1 cellular context compared by ENCODE assay signal in the genomic region with DNA sequence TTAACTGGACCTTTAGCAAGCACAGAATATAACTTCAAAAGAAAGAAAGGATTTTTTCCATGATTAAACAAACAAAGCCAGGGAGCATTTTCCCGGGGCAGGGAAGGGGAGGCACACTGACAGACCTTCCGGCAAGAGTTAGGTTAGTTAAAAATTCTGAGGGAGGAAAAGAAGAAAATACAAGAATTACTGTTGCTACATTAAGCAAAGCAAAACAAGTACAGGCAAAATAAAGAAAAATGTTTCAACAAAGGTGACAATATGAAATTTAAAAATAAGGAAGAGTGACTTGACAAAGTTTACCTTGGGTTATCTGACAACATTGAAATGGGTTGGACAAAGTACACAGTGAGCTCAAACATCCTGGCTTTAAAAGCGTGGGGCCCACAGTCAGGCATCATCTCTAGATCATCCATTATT.
A peak's percentile ranks its signal among the peaks of the same experiment; 100 is the strongest.
TF ChIP-seq lines count a peak whose summit lies in the region.

No MANE protein-coding gene starts in this region.

TF ChIP-seq in HepG2, 621 proteins besides CTCF, POLR2A, EP300 and RAD21 (continued from another document and continues in another):
- TF ChIP-seq, protein P1, sequence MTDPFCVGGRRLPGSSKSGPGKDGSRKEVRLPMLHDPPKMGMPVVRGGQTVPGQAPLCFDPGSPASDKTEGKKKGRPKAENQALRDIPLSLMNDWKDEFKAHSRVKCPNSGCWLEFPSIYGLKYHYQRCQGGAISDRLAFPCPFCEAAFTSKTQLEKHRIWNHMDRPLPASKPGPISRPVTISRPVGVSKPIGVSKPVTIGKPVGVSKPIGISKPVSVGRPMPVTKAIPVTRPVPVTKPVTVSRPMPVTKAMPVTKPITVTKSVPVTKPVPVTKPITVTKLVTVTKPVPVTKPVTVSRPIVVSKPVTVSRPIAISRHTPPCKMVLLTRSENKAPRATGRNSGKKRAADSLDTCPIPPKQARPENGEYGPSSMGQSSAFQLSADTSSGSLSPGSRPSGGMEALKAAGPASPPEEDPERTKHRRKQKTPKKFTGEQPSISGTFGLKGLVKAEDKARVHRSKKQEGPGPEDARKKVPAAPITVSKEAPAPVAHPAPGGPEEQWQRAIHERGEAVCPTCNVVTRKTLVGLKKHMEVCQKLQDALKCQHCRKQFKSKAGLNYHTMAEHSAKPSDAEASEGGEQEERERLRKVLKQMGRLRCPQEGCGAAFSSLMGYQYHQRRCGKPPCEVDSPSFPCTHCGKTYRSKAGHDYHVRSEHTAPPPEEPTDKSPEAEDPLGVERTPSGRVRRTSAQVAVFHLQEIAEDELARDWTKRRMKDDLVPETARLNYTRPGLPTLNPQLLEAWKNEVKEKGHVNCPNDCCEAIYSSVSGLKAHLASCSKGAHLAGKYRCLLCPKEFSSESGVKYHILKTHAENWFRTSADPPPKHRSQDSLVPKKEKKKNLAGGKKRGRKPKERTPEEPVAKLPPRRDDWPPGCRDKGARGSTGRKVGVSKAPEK (CRISPR knock-in tag; IDR thresholded peaks at IDR 0.05; ENCODE audit: borderline replicate concordance): no peak
- no peak for TF ChIP-seq ZNF468 (CRISPR knock-in tag; IDR thresholded peaks at IDR 0.05)
- no peak for TF ChIP-seq ZFP36L2 (CRISPR knock-in tag; IDR thresholded peaks at IDR 0.05)
- TF ChIP-seq, protein P2, sequence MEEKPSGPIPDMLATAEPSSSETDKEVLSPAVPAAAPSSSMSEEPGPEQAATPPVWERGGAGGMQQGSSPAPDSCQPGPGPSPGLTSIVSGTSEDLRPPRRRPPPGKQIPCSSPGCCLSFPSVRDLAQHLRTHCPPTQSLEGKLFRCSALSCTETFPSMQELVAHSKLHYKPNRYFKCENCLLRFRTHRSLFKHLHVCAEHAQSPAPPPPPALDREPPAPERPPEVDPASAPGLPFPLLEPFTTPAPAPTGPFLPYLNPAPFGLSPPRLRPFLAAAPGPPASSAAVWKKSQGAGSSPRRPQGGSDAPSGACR (CRISPR knock-in tag; IDR thresholded peaks at IDR 0.05): no peak
- TF ChIP-seq ASH2L (IDR thresholded peaks at IDR 0.05; ENCODE audit: insufficient read length, low read depth, low read length): peak; percentile 77
- TF ChIP-seq RBM39 (IDR thresholded peaks at IDR 0.05; ENCODE audit: low read depth, low read length, poor library complexity, severe bottlenecking): no peak
- TF ChIP-seq, protein P3, sequence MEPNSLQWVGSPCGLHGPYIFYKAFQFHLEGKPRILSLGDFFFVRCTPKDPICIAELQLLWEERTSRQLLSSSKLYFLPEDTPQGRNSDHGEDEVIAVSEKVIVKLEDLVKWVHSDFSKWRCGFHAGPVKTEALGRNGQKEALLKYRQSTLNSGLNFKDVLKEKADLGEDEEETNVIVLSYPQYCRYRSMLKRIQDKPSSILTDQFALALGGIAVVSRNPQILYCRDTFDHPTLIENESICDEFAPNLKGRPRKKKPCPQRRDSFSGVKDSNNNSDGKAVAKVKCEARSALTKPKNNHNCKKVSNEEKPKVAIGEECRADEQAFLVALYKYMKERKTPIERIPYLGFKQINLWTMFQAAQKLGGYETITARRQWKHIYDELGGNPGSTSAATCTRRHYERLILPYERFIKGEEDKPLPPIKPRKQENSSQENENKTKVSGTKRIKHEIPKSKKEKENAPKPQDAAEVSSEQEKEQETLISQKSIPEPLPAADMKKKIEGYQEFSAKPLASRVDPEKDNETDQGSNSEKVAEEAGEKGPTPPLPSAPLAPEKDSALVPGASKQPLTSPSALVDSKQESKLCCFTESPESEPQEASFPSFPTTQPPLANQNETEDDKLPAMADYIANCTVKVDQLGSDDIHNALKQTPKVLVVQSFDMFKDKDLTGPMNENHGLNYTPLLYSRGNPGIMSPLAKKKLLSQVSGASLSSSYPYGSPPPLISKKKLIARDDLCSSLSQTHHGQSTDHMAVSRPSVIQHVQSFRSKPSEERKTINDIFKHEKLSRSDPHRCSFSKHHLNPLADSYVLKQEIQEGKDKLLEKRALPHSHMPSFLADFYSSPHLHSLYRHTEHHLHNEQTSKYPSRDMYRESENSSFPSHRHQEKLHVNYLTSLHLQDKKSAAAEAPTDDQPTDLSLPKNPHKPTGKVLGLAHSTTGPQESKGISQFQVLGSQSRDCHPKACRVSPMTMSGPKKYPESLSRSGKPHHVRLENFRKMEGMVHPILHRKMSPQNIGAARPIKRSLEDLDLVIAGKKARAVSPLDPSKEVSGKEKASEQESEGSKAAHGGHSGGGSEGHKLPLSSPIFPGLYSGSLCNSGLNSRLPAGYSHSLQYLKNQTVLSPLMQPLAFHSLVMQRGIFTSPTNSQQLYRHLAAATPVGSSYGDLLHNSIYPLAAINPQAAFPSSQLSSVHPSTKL (CRISPR knock-in tag; IDR thresholded peaks at IDR 0.05): peak; percentile 58
- no peak for TF ChIP-seq ATRX (CRISPR knock-in tag; IDR thresholded peaks at IDR 0.05; ENCODE audit: borderline replicate concordance)
- TF ChIP-seq, protein P4, sequence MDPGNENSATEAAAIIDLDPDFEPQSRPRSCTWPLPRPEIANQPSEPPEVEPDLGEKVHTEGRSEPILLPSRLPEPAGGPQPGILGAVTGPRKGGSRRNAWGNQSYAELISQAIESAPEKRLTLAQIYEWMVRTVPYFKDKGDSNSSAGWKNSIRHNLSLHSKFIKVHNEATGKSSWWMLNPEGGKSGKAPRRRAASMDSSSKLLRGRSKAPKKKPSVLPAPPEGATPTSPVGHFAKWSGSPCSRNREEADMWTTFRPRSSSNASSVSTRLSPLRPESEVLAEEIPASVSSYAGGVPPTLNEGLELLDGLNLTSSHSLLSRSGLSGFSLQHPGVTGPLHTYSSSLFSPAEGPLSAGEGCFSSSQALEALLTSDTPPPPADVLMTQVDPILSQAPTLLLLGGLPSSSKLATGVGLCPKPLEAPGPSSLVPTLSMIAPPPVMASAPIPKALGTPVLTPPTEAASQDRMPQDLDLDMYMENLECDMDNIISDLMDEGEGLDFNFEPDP (CRISPR knock-in tag; conservative IDR thresholded peaks at IDR 0.05): no peak
- TF ChIP-seq ZKSCAN8 (CRISPR knock-in tag; IDR thresholded peaks at IDR 0.05; ENCODE audit: borderline replicate concordance): no peak
- TF ChIP-seq, protein P5, sequence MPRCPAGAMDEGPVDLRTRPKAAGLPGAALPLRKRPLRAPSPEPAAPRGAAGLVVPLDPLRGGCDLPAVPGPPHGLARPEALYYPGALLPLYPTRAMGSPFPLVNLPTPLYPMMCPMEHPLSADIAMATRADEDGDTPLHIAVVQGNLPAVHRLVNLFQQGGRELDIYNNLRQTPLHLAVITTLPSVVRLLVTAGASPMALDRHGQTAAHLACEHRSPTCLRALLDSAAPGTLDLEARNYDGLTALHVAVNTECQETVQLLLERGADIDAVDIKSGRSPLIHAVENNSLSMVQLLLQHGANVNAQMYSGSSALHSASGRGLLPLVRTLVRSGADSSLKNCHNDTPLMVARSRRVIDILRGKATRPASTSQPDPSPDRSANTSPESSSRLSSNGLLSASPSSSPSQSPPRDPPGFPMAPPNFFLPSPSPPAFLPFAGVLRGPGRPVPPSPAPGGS (CRISPR knock-in tag; IDR thresholded peaks at IDR 0.05): no peak
- TF ChIP-seq, protein P6, sequence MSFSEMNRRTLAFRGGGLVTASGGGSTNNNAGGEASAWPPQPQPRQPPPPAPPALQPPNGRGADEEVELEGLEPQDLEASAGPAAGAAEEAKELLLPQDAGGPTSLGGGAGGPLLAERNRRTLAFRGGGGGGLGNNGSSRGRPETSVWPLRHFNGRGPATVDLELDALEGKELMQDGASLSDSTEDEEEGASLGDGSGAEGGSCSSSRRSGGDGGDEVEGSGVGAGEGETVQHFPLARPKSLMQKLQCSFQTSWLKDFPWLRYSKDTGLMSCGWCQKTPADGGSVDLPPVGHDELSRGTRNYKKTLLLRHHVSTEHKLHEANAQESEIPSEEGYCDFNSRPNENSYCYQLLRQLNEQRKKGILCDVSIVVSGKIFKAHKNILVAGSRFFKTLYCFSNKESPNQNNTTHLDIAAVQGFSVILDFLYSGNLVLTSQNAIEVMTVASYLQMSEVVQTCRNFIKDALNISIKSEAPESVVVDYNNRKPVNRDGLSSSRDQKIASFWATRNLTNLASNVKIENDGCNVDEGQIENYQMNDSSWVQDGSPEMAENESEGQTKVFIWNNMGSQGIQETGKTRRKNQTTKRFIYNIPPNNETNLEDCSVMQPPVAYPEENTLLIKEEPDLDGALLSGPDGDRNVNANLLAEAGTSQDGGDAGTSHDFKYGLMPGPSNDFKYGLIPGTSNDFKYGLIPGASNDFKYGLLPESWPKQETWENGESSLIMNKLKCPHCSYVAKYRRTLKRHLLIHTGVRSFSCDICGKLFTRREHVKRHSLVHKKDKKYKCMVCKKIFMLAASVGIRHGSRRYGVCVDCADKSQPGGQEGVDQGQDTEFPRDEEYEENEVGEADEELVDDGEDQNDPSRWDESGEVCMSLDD (CRISPR knock-in tag; IDR thresholded peaks at IDR 0.05; ENCODE audit: borderline replicate concordance): no peak
- TF ChIP-seq, protein P7, sequence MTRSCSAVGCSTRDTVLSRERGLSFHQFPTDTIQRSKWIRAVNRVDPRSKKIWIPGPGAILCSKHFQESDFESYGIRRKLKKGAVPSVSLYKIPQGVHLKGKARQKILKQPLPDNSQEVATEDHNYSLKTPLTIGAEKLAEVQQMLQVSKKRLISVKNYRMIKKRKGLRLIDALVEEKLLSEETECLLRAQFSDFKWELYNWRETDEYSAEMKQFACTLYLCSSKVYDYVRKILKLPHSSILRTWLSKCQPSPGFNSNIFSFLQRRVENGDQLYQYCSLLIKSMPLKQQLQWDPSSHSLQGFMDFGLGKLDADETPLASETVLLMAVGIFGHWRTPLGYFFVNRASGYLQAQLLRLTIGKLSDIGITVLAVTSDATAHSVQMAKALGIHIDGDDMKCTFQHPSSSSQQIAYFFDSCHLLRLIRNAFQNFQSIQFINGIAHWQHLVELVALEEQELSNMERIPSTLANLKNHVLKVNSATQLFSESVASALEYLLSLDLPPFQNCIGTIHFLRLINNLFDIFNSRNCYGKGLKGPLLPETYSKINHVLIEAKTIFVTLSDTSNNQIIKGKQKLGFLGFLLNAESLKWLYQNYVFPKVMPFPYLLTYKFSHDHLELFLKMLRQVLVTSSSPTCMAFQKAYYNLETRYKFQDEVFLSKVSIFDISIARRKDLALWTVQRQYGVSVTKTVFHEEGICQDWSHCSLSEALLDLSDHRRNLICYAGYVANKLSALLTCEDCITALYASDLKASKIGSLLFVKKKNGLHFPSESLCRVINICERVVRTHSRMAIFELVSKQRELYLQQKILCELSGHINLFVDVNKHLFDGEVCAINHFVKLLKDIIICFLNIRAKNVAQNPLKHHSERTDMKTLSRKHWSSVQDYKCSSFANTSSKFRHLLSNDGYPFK (CRISPR knock-in tag; IDR thresholded peaks at IDR 0.05; ENCODE audit: borderline replicate concordance): no peak
- no peak for TF ChIP-seq ETV5 (CRISPR knock-in tag; IDR thresholded peaks at IDR 0.05; ENCODE audit: borderline replicate concordance)
- TF ChIP-seq RARA (CRISPR knock-in tag; IDR thresholded peaks at IDR 0.05): peak; percentile 16; the same call in 1 of the 2 replicates
- TF ChIP-seq, protein P8, sequence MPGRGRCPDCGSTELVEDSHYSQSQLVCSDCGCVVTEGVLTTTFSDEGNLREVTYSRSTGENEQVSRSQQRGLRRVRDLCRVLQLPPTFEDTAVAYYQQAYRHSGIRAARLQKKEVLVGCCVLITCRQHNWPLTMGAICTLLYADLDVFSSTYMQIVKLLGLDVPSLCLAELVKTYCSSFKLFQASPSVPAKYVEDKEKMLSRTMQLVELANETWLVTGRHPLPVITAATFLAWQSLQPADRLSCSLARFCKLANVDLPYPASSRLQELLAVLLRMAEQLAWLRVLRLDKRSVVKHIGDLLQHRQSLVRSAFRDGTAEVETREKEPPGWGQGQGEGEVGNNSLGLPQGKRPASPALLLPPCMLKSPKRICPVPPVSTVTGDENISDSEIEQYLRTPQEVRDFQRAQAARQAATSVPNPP (CRISPR knock-in tag; IDR thresholded peaks at IDR 0.05): no peak
- TF ChIP-seq IKZF4 (CRISPR knock-in tag; IDR thresholded peaks at IDR 0.05; ENCODE audit: borderline replicate concordance, low read depth, not compliant biosample characterization): no peak
- TF ChIP-seq, protein P9, sequence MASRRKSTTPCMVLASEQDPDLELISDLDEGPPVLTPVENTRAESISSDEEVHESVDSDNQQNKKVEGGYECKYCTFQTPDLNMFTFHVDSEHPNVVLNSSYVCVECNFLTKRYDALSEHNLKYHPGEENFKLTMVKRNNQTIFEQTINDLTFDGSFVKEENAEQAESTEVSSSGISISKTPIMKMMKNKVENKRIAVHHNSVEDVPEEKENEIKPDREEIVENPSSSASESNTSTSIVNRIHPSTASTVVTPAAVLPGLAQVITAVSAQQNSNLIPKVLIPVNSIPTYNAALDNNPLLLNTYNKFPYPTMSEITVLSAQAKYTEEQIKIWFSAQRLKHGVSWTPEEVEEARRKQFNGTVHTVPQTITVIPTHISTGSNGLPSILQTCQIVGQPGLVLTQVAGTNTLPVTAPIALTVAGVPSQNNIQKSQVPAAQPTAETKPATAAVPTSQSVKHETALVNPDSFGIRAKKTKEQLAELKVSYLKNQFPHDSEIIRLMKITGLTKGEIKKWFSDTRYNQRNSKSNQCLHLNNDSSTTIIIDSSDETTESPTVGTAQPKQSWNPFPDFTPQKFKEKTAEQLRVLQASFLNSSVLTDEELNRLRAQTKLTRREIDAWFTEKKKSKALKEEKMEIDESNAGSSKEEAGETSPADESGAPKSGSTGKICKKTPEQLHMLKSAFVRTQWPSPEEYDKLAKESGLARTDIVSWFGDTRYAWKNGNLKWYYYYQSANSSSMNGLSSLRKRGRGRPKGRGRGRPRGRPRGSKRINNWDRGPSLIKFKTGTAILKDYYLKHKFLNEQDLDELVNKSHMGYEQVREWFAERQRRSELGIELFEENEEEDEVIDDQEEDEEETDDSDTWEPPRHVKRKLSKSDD (CRISPR knock-in tag; IDR thresholded peaks at IDR 0.05; ENCODE audit: low read depth): no peak
- no peak for TF ChIP-seq CREB1 (IDR thresholded peaks at IDR 0.05)
- TF ChIP-seq CREB1 (CRISPR knock-in tag; IDR thresholded peaks at IDR 0.05): no peak
- TF ChIP-seq IRX3 (CRISPR knock-in tag; IDR thresholded peaks at IDR 0.05; ENCODE audit: borderline replicate concordance, low read depth): no peak
- TF ChIP-seq, protein P10, sequence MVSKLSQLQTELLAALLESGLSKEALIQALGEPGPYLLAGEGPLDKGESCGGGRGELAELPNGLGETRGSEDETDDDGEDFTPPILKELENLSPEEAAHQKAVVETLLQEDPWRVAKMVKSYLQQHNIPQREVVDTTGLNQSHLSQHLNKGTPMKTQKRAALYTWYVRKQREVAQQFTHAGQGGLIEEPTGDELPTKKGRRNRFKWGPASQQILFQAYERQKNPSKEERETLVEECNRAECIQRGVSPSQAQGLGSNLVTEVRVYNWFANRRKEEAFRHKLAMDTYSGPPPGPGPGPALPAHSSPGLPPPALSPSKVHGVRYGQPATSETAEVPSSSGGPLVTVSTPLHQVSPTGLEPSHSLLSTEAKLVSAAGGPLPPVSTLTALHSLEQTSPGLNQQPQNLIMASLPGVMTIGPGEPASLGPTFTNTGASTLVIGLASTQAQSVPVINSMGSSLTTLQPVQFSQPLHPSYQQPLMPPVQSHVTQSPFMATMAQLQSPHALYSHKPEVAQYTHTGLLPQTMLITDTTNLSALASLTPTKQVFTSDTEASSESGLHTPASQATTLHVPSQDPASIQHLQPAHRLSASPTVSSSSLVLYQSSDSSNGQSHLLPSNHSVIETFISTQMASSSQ (IDR thresholded peaks at IDR 0.05; ENCODE audit: low read depth): no peak
- TF ChIP-seq, protein P10 (CRISPR knock-in tag; IDR thresholded peaks at IDR 0.05; ENCODE audit: borderline replicate concordance): no peak
